ENCODE assay signal across 8 cellular contexts in the genomic region with DNA sequence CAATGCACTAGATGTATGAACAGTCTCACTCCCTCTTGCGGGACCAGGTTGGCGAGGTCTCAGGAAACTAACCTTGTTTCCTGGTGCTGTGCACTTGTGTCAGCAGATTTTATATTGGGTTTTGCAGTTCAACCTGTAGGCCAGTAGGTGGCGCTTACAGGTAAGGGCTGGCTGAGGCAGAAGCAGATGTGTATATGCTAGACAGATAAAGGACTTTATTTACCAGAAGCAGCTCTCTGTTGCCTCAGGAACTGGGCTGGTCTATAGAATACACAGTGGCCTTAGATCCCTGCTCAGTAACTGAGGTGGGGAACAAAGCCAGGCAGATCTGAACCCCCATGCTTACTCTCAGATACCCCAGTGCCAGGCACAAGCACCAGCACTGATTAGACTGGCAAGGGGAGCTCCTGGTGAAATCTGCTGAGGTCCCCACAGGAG.
DNase-seq lines count a peak whose midpoint lies in the region; ATAC-seq and TF ChIP-seq lines count a peak whose summit lies in the region.

No MANE protein-coding gene starts in this region.

- peaks cover 14% of the 10 kb centered on the region for H3K4me1 Mint-ChIP-seq in activated naive CD4-positive, alpha-beta T cell treated with anti-CD3 and anti-CD28 coated beads, Interleukin-2, amount 10 ng/mL, durations not matched to agents 7 days and 5 days

- peaks cover 4% of the 10 kb centered on the region for H3K27me3 Mint-ChIP-seq in activated naive CD4-positive, alpha-beta T cell treated with anti-CD3 and anti-CD28 coated beads, Interleukin-2, amount 10 ng/mL, durations not matched to agents 7 days and 5 days

- no peaks in the 10 kb centered on the region for H3K36me3 Mint-ChIP-seq in activated naive CD4-positive, alpha-beta T cell treated with anti-CD3 and anti-CD28 coated beads, Interleukin-2, amount 10 ng/mL, durations not matched to agents 7 days and 5 days

- H3K9me3 Mint-ChIP-seq in activated naive CD4-positive, alpha-beta T cell treated with anti-CD3 and anti-CD28 coated beads, Interleukin-2, amount 10 ng/mL, durations not matched to agents 7 days and 5 days, result peaks cover 3% of the 10 kb centered on the region

- no peak overlapping the region for H3K4me3 Mint-ChIP-seq in activated naive CD4-positive, alpha-beta T cell treated with anti-CD3 and anti-CD28 coated beads, Interleukin-2, amount 10 ng/mL, durations not matched to agents 7 days and 5 days

- TF ChIP-seq CTCF in AG09319 (IDR thresholded peaks at IDR 0.05; ENCODE audit: low read depth, low read length), result peak; percentile 77

- peak; percentile 8 for DNase-seq in AG09319 (ENCODE audit: extremely low read depth, low read depth)
- DNase-seq in Jurkat, Clone E6-1 (ENCODE audit: low read depth, low spot score), result peak; percentile 76
- peak; percentile 51 for DNase-seq in RPMI7951 (ENCODE audit: low read depth)
- DNase-seq in activated naive CD4-positive, alpha-beta T cell treated with anti-CD3 and anti-CD28 coated beads, Interleukin-2, amount 10 ng/mL, durations not matched to agents 7 days and 5 days, result peak; percentile 70
- peak; percentile 14 for DNase-seq in hepatic stellate cell (ENCODE audit: low spot score)
- DNase-seq in stimulated activated CD4-positive, alpha-beta T cell treated with anti-CD3 and anti-CD28 coated beads, Interleukin-2, amount 100 ng/mL, for 24 hours, result peak; percentile 29 to 44

- CTCF ChIA-PET in activated naive CD4-positive, alpha-beta T cell treated with anti-CD3 and anti-CD28 coated beads, Interleukin-2, amount 10 ng/mL, durations not matched to agents 7 days and 5 days (lab: Charles Lee), result interaction anchor here (0.7 to 1.8 kb wide), 23 partner anchors 8 to 528 kb away, joined by 3 to 30 read pairs (median 4); no protein-coding TSS in a partner anchor

- H3K4me3 ChIP-seq in Jurkat, Clone E6-1 (ENCODE audit: low read length), result no peak overlapping the region

- peak; percentile 72 for ATAC-seq in GM18868 (IDR thresholded peaks at IDR 0.05; ENCODE audit: unreplicated experiment)
- ATAC-seq in HG02610 (IDR thresholded peaks at IDR 0.05; ENCODE audit: unreplicated experiment), result no peak

- no peak overlapping the region for H3K27ac Mint-ChIP-seq in activated naive CD4-positive, alpha-beta T cell treated with anti-CD3 and anti-CD28 coated beads, Interleukin-2, amount 10 ng/mL, durations not matched to agents 7 days and 5 days

Comparison
In these comparisons a context has a peak if more than half of its experiments do, and no peak if none do; other contexts are left out.
1. DNase-seq: peak in every context shown above with its lines; median percentile 76 in Jurkat, Clone E6-1; 70 in activated naive CD4-positive, alpha-beta T cell treated with anti-CD3 and anti-CD28 coated beads, Interleukin-2, amount 10 ng/mL, durations not matched to agents 7 days and 5 days; 51 in RPMI7951; 36 in stimulated activated CD4-positive, alpha-beta T cell treated with anti-CD3 and anti-CD28 coated beads, Interleukin-2, amount 100 ng/mL, for 24 hours; 14 in hepatic stellate cell; 8 in AG09319.